Comparison of ENCODE assay signal across 1 cellular context in the genomic region with DNA sequence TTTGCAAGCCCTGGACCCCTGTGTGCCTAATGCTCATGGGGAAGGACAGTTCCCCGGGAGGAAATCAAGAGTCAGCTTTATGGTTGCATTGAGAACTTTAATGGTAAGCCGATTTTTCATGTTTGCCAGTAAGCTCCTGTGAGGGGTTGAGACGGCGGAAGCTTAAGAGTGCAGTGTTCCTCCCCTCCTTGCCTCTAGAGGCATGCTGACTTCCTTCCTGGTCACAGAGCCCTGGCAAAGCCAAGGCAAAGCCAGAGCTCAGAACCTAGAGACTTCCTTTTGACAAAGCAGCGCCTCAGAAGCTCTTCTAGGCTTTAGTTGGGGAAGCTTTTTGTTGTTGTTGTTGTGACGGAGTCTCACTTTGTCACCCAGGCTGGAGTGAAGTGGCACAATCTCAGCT.
TF ChIP-seq lines count a peak whose summit lies in the region.

No MANE protein-coding gene starts in this region.

TF ChIP-seq in K562, 482 proteins besides CTCF, POLR2A, EP300 and RAD21:
- TF ChIP-seq PHF21A (IDR thresholded peaks at IDR 0.05; ENCODE audit: borderline replicate concordance, low read depth) (no peak), XRCC4 (IDR thresholded peaks at IDR 0.05; ENCODE audit: extremely low read depth, insufficient read depth, insufficient read length) (no peak), ETV1 (tag; conservative IDR thresholded peaks at IDR 0.05; ENCODE audit: low read depth) (0 out of 2 replicates have a peak, but pooled peaks have one; percentile 21), SPI1 (IDR thresholded peaks at IDR 0.05; ENCODE audit: borderline replicate concordance, low read depth, low read length) (peak; percentile 33; the same call in 1 of the 2 replicates)
- TF ChIP-seq, protein P1, sequence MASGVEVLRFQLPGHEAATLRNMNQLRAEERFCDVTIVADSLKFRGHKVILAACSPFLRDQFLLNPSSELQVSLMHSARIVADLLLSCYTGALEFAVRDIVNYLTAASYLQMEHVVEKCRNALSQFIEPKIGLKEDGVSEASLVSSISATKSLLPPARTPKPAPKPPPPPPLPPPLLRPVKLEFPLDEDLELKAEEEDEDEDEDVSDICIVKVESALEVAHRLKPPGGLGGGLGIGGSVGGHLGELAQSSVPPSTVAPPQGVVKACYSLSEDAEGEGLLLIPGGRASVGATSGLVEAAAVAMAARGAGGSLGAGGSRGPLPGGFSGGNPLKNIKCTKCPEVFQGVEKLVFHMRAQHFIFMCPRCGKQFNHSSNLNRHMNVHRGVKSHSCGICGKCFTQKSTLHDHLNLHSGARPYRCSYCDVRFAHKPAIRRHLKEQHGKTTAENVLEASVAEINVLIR (CRISPR knock-in tag; IDR thresholded peaks at IDR 0.05), result no peak
